ENCODE assay signal across 9 cellular contexts in genomic region chr7:20241491-20242261, GRCh38. TPM values are rescaled to one million over a fixed set of nuclear protein-coding genes. Genes with fewer than 3 reads are reported as not detected.
DNase-seq lines count a peak whose midpoint lies in the region; ATAC-seq and TF ChIP-seq lines count a peak whose summit lies in the region.
"Had no signal": no experiment of that assay in that cellular context is flagged by ENCODE, and none has a peak within 500 bp of the region (broad histone marks: within the 10 kb centered on the region; RNA-seq: fewer than 3 reads in every experiment).

No MANE protein-coding gene starts in this region.

- 8% methylated on average over 5 of the region's 5 CpGs for WGBS in mammary epithelial cell (ENCODE audit: low coverage, missing lambda C conversion rate)

- peak overlapping the region; percentile 77 for H2AFZ ChIP-seq in mammary epithelial cell (ENCODE audit: low read depth, low read length)

- intact Hi-C loops in mammary epithelial cell (cut with micrococcal nuclease) (no loop called here), left ventricle myocardium inferior (cut with micrococcal nuclease) (no loop called here)

- POLR2A ChIA-PET in AG04449 (lab: Yijun Ruan, JAX), result no interaction called here

- in situ Hi-C loops in KBM-7 (cut with MboI; ENCODE audit: low pct_unique_long_range_greater_than_20kb, low sequenced_read_pairs), result no loop called here
- in situ Hi-C loops in mammary epithelial cell (cut with MboI; ENCODE audit: low sequenced_read_pairs in 2 of 2), result no loop called here

- no peak overlapping the region for H3K9ac ChIP-seq in mammary epithelial cell (ENCODE audit: insufficient read depth, low read length)

- DNase-seq in AG04449 (ENCODE audit: low read depth, low spot score) (peak; percentile 78), KBM-7 (peak; percentile 46), mammary epithelial cell (peak; percentile 91), COLO829 (ENCODE audit: low spot score) (no peak), immature natural killer cell (no peak), middle frontal gyrus (ENCODE audit: extremely low spot score, low spot score) (no peak), left ventricle myocardium inferior (no peak)
- DNase-seq: COR-L47 had no signal

- peak; percentile 36 for ATAC-seq in GM19463 (IDR thresholded peaks at IDR 0.05; ENCODE audit: unreplicated experiment)

- no peak overlapping the region for H3K4me3 Mint-ChIP-seq in immature natural killer cell

- H3K4me1 ChIP-seq in mammary epithelial cell (ENCODE audit: insufficient read depth, low read length) (peaks cover 38% of the 10 kb centered on the region), left ventricle myocardium inferior (no peaks in the 10 kb centered on the region)

- no peaks in the 10 kb centered on the region for H3K36me3 ChIP-seq in mammary epithelial cell (ENCODE audit: insufficient read depth, low read length)
- H3K36me3 ChIP-seq in left ventricle myocardium inferior, result no peaks in the 10 kb centered on the region

- H3K9me3 Mint-ChIP-seq in immature natural killer cell, result peaks cover 0 to 4% (median 1%) of the 10 kb centered on the region in 6 donors

- H3K4me1 Mint-ChIP-seq in immature natural killer cell, result no peaks in the 10 kb centered on the region

- H4K20me1 ChIP-seq in mammary epithelial cell (ENCODE audit: insufficient read depth, low read length), result no peaks in the 10 kb centered on the region

- H3K27ac ChIP-seq in mammary epithelial cell (ENCODE audit: insufficient read depth, low read depth, low read length) (peak overlapping the region; percentile 77), left ventricle myocardium inferior (replicated peaks) (no peak overlapping the region)

- H3K27ac Mint-ChIP-seq in immature natural killer cell, result no peak overlapping the region

- no peaks in the 10 kb centered on the region for H3K27me3 Mint-ChIP-seq in immature natural killer cell (ENCODE audit: low read depth in 3 of 3)

- peak overlapping the region; percentile 54 for H3K4me2 ChIP-seq in mammary epithelial cell (ENCODE audit: insufficient read depth, low read depth, low read length)

- no TSS peak for BruUV-seq in mammary epithelial cell (replicated peaks; lab: Mats Ljungman, UMichigan)

- H3K36me3 Mint-ChIP-seq in immature natural killer cell, result peaks cover 0 to 3% (median 0%) of the 10 kb centered on the region in 3 donors

- H3K9me3 ChIP-seq in mammary epithelial cell (replicated peaks; ENCODE audit: insufficient read depth, low read length), result no peaks in the 10 kb centered on the region
- no peaks in the 10 kb centered on the region for H3K9me3 ChIP-seq in left ventricle myocardium inferior (replicated peaks)

- TF ChIP-seq CTCF in AG04449 (IDR thresholded peaks at IDR 0.05; ENCODE audit: insufficient read depth, low read length, missing control alignments), result no peak
- TF ChIP-seq CTCF in mammary epithelial cell (conservative IDR thresholded peaks at IDR 0.05 in 1 of 2, IDR thresholded peaks at IDR 0.05 in 1 of 2; ENCODE audit: extremely low read depth in 1 of 2, insufficient read depth in 1 of 2, low read depth in 1 of 2, low read length in 2 of 2), result no peak
- no peak for TF ChIP-seq CTCF in left ventricle myocardium inferior (IDR thresholded peaks at IDR 0.05; ENCODE audit: borderline replicate concordance)

- dilution Hi-C loops in mammary epithelial cell (cut with HindIII; ENCODE audit: low sequenced_read_pairs), result no loop called here

- H3K27me3 ChIP-seq in mammary epithelial cell (ENCODE audit: insufficient read depth, low read length) (no peaks in the 10 kb centered on the region), left ventricle myocardium inferior (ENCODE audit: low read depth) (no peaks in the 10 kb centered on the region)

- CTCF ChIA-PET in AG04449 (lab: Yijun Ruan, JAX) (interaction anchor here (1.0 kb wide), 1 partner anchor 528 kb away, joined by 3 read pairs; no protein-coding TSS in a partner anchor), mammary epithelial cell (lab: Charles Lee; ENCODE audit: low non-redundant PET) (no interaction called here)

- no peaks in the 10 kb centered on the region for H3K79me2 ChIP-seq in mammary epithelial cell (ENCODE audit: insufficient read depth, low read length)

- H3K4me3 ChIP-seq in AG04449 (ENCODE audit: low read depth, low read length) (no peak overlapping the region), mammary epithelial cell (replicated peaks in 1 of 3; ENCODE audit: insufficient read depth in 1 of 3, low read depth in 2 of 3, low read length in 3 of 3) (no peak overlapping the region), left ventricle myocardium inferior (no peak overlapping the region)

RNA-seq across cellular contexts. Expression of gene MACC1, which starts 24.5 kb away (rescaled TPM):
- total RNA-seq in mammary epithelial cell (1 to 10 TPM; 3.0 to 3.2 TPM), left ventricle myocardium inferior (0.03 TPM)
- polyA plus RNA-seq in mammary epithelial cell (0.51 TPM), immature natural killer cell (1 to 10 TPM in 1 of 3 donors, under 1 TPM in 1, not detected in 1; 0.03 to 1.6 TPM)
- polyA minus RNA-seq in mammary epithelial cell, result not detected

Comparison
In these comparisons a context has a peak if more than half of its experiments do, and no peak if none do; other contexts are left out.
1. DNase-seq: peak in AG04449 (single experiment), KBM-7 (single experiment) and mammary epithelial cell (single experiment); none in COLO829 (single experiment), immature natural killer cell (0 of 3), middle frontal gyrus (single experiment) and left ventricle myocardium inferior (single experiment).